In genomic region chr9:78196258-78196657, GRCh38 we compare ENCODE assay signal across 16 cellular contexts. TPM values are rescaled to one million over a fixed set of nuclear protein-coding genes. Genes with fewer than 3 reads are reported as not detected.
DNase-seq lines count a peak whose midpoint lies in the region; ATAC-seq, FAIRE-seq and TF ChIP-seq lines count a peak whose summit lies in the region.
"Had no signal": no experiment of that assay in that cellular context is flagged by ENCODE, and none has a peak within 500 bp of the region (broad histone marks: within the 10 kb centered on the region; RNA-seq: fewer than 3 reads in every experiment).

No MANE protein-coding gene starts in this region.

- TF ChIP-seq CTCF in OCI-LY7 (conservative IDR thresholded peaks at IDR 0.05; ENCODE audit: low read length): no peak

- H3K9me3 ChIP-seq in CD4-positive, CD25-positive, alpha-beta regulatory T cell (ENCODE audit: control insufficient read depth in 2 of 2, low read length in 2 of 2): no peaks in the 10 kb centered on the region
- H3K9me3 ChIP-seq in OCI-LY7 (ENCODE audit: low read length): peaks cover 15% of the 10 kb centered on the region; the same call in 1 of the 2 replicates
- H3K9me3 ChIP-seq: SK-N-SH had no signal

- no peaks in the 10 kb centered on the region for H3K9me2 ChIP-seq in OCI-LY7 (ENCODE audit: insufficient read depth, low read length)
- H3K9me2 ChIP-seq: SK-N-SH had no signal

- H3K79me2 ChIP-seq in OCI-LY7 (ENCODE audit: insufficient read depth, low read depth, low read length): no peaks in the 10 kb centered on the region

- H2AFZ ChIP-seq in OCI-LY7 (ENCODE audit: low read length): peak overlapping the region; percentile 76

- peaks cover 7 to 34% (median 20%) of the 10 kb centered on the region in 4 donors for H3K4me1 Mint-ChIP-seq in CD4-positive, CD25-positive, alpha-beta regulatory T cell

- BruUV-seq in OCI-LY7 (replicated peaks; lab: Mats Ljungman, UMichigan): no TSS peak

- H3K27me3 Mint-ChIP-seq in CD4-positive, CD25-positive, alpha-beta regulatory T cell: peaks cover 22% of the 10 kb centered on the region

- no peaks in the 10 kb centered on the region for H4K20me1 ChIP-seq in OCI-LY7 (ENCODE audit: insufficient read depth, low read length)

- peak overlapping the region in 2 of 3 donors; percentile 34 to 80 for H3K27ac Mint-ChIP-seq in CD4-positive, CD25-positive, alpha-beta regulatory T cell

- H3K27ac ChIP-seq in CD4-positive, CD25-positive, alpha-beta regulatory T cell (ENCODE audit: insufficient read depth, low read length, poor library complexity, severe bottlenecking): no peak overlapping the region
- H3K27ac ChIP-seq in OCI-LY7 (ENCODE audit: low read depth, low read length, poor library complexity, severe bottlenecking): peak overlapping the region; percentile 95
- H3K27ac ChIP-seq: HL-60 had no signal

- H3K36me3 Mint-ChIP-seq in CD4-positive, CD25-positive, alpha-beta regulatory T cell: peaks cover 4% of the 10 kb centered on the region

- FAIRE-seq in GM12892 (lab: Jason Lieb, UNC): no peak
- FAIRE-seq: astrocyte had no signal

- no peak for ATAC-seq in CD4-positive, CD25-positive, alpha-beta regulatory T cell (ENCODE audit: low read depth in 2 of 2)
- ATAC-seq in GM21381 (IDR thresholded peaks at IDR 0.05; ENCODE audit: unreplicated experiment): peak; percentile 62
- ATAC-seq in HG03039 (IDR thresholded peaks at IDR 0.05; ENCODE audit: unreplicated experiment): peak; percentile 57
- ATAC-seq: esophagus mucosa had no signal

- H3K36me3 ChIP-seq in CD4-positive, CD25-positive, alpha-beta regulatory T cell (ENCODE audit: control insufficient read depth, insufficient read depth, low read length): no peaks in the 10 kb centered on the region
- no peaks in the 10 kb centered on the region; the same call in 1 of the 2 replicates for H3K36me3 ChIP-seq in OCI-LY7 (ENCODE audit: insufficient read depth, low read length)

- CTCF ChIA-PET in OCI-LY7 (lab: Charles Lee; ENCODE audit: unreplicated experiment): interaction anchor here (1.1 kb wide), 1 partner anchor 15 kb away, joined by 7 read pairs; no protein-coding TSS in a partner anchor

- peaks cover 5 to 15% (median 9%) of the 10 kb centered on the region in 7 donors for H3K9me3 Mint-ChIP-seq in CD4-positive, CD25-positive, alpha-beta regulatory T cell

- peaks cover 11% of the 10 kb centered on the region for H3K4me1 ChIP-seq in CD4-positive, CD25-positive, alpha-beta regulatory T cell (ENCODE audit: control insufficient read depth, insufficient read depth, low read length, poor library complexity, severe bottlenecking)
- H3K4me1 ChIP-seq in OCI-LY7 (ENCODE audit: insufficient read depth, low read length, poor library complexity, severe bottlenecking): peaks cover 58% of the 10 kb centered on the region

- POLR2A ChIA-PET in OCI-LY7 (lab: Charles Lee): interaction anchor here (1.4 to 3.1 kb wide), 6 partner anchors 10 to 101 kb away, joined by 3 to 16 read pairs (median 9); partner anchors contain the start of gene PSAT1

- intact Hi-C loops in OCI-LY7 (cut with micrococcal nuclease; ENCODE audit: unreplicated experiment): loop anchor here (1.0 to 5.0 kb wide), 4 partner anchors 15 to 101 kb away; partner anchors contain the start of genes CEP78 and PSAT1

- no peaks in the 10 kb centered on the region for H3K27me3 ChIP-seq in CD4-positive, CD25-positive, alpha-beta regulatory T cell (ENCODE audit: control insufficient read depth, insufficient read depth, low read length)

- no peak for DNase-seq in CD4-positive, CD25-positive, alpha-beta regulatory T cell
- DNase-seq in OCI-LY7 (ENCODE audit: low spot score): peak; percentile 81
- no peak for DNase-seq in GM12892 (ENCODE audit: insufficient read length)
- no peak for DNase-seq in NCI-H524 treated with DMSO at 0.1 percent for 48 hours (lab: John Stamatoyannopoulos, UW)
- no peak for DNase-seq in kidney tubule cell (ENCODE audit: low spot score)
- DNase-seq in effector CD4-positive, alpha-beta T cell: no peak
- DNase-seq: activated gamma-delta T cell, cortex of kidney, DMS153, kidney glomerular epithelial cell, SK-N-SH had no signal

- H3K4me2 ChIP-seq in OCI-LY7 (ENCODE audit: low read length): peak overlapping the region; percentile 74
- H3K4me2 ChIP-seq: SK-N-SH had no signal

- no peak overlapping the region for H3K4me3 Mint-ChIP-seq in CD4-positive, CD25-positive, alpha-beta regulatory T cell

- H3K4me3 ChIP-seq in CD4-positive, CD25-positive, alpha-beta regulatory T cell (ENCODE audit: low read depth, low read length): no peak overlapping the region
- peak overlapping the region; percentile 53 for H3K4me3 ChIP-seq in OCI-LY7 (ENCODE audit: low read depth, low read length, poor library complexity, severe bottlenecking)

- TF ChIP-seq POLR2A in GM12892 (IDR thresholded peaks at IDR 0.05; ENCODE audit: low read depth, low read length): no peak

RNA-seq across cellular contexts. Expression of gene CEP78, which starts 39.6 kb away (rescaled TPM):
- 39.8 TPM for total RNA-seq in CD4-positive, CD25-positive, alpha-beta regulatory T cell
- polyA plus RNA-seq in CD4-positive, CD25-positive, alpha-beta regulatory T cell: 10 to 100 TPM; 24.9 to 43.6 (median 28.6) TPM
- total RNA-seq in OCI-LY7 (2014; rRNA removed; shearing (Covaris generic)): 59.3 and 65.1 TPM in 2 replicates
- 49.5 and 58.0 TPM in 2 replicates for total RNA-seq in OCI-LY7 (2022)
- polyA plus RNA-seq in GM12892 (2012; ENCODE audit: missing spikeins): 19.9 TPM

Comparison
In these comparisons a context has a peak if more than half of its experiments do, and no peak if none do; other contexts are left out.
1. ATAC-seq: peak in GM21381 (single experiment) and HG03039 (single experiment); none in CD4-positive, CD25-positive, alpha-beta regulatory T cell (0 of 2).